In the genomic region with DNA sequence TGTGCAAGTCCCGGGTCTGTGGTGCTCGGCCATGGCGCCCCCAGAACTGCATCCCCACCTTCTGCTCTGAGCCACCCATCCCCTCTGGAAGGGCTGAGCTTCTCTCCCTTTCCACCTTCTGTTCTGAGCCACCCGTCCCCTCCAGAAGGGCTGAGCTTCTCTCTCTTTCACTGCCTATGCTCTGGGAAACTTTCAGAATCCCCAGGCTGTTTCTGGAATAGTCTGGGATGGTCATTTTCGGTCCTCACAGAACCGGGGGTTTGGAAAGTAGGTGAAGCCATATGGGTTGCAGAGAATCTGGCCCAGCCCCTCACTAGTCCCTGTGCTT, we compare ENCODE assay signal across 11 cellular contexts. TPM values are rescaled to one million over a fixed set of nuclear protein-coding genes. Genes with fewer than 3 reads are reported as not detected.
DNase-seq lines count a peak whose midpoint lies in the region; ATAC-seq and TF ChIP-seq lines count a peak whose summit lies in the region.
"Had no signal": no experiment of that assay in that cellular context is flagged by ENCODE, and none has a peak within 500 bp of the region (broad histone marks: within the 10 kb centered on the region; RNA-seq: fewer than 3 reads in every experiment).

No MANE protein-coding gene starts in this region.

- DNase-seq in activated T-cell treated with anti-CD3 and anti-CD28 coated beads, Interleukin-2, amount 50 U/mL, for 24 hours = no peak
- no peak for DNase-seq in activated T-cell treated with anti-CD3 and anti-CD28 coated beads, Interleukin-2, amount 50 U/mL, for 1 hour
- DNase-seq in activated CD4-positive, alpha-beta memory T cell treated with anti-CD3 and anti-CD28 coated beads for 36 hours = no peak
- no peak for DNase-seq in left lung
- DNase-seq in stomach = no peak
- DNase-seq in caudate nucleus (lab: John Stamatoyannopoulos, UW) = no peak
- DNase-seq in H7 = no peak
- DNase-seq: NCI-H2029 treated with DMSO at 0.1 percent for 48 hours had no signal

- H3K9me3 Mint-ChIP-seq in activated T-cell treated with anti-CD3 and anti-CD28 coated beads, Interleukin-2, amount 50 U/mL, for 24 hours = no peaks in the 10 kb centered on the region
- no peaks in the 10 kb centered on the region for H3K9me3 Mint-ChIP-seq in activated CD4-positive, alpha-beta memory T cell treated with anti-CD3 and anti-CD28 coated beads for 36 hours

- CTCF ChIA-PET in activated CD4-positive, alpha-beta memory T cell treated with anti-CD3 and anti-CD28 coated beads for 36 hours (lab: Charles Lee) = interaction anchor here (0.9 to 4.0 kb wide), 4 partner anchors 10 to 299 kb away, joined by 3 to 31 read pairs (median 6); partner anchors contain the start of gene PEX26

- 63 to 81% (median 70%) methylated on average over 6 of the region's 6 CpGs for WGBS in stomach, 5 donors

- peaks cover 87% of the 10 kb centered on the region for H3K4me1 Mint-ChIP-seq in activated T-cell treated with anti-CD3 and anti-CD28 coated beads, Interleukin-2, amount 50 U/mL, for 24 hours (ENCODE audit: low read depth)
- H3K4me1 Mint-ChIP-seq in activated CD4-positive, alpha-beta memory T cell treated with anti-CD3 and anti-CD28 coated beads for 36 hours (ENCODE audit: low read depth) = peaks cover 77% of the 10 kb centered on the region

- intact Hi-C loops in activated CD4-positive, alpha-beta memory T cell treated with anti-CD3 and anti-CD28 coated beads for 36 hours (cut with micrococcal nuclease) = loop anchor here (1.0 to 10.0 kb wide), 4 partner anchors 10 to 693 kb away; partner anchors contain the start of genes IL17RA and PEX26
- intact Hi-C loops in left lung (cut with DNase I) = loop anchor here in 1 of 2 donors (10.0 kb wide), 1 partner anchor 133 kb away; no protein-coding TSS in a partner anchor
- intact Hi-C loops in stomach (cut with DNase I; ENCODE audit: low total_unique reads) = no loop called here

- H3K27ac ChIP-seq in left lung (peak overlapping the region; percentile 81 to 97), stomach (peak overlapping the region; percentile 37 to 85 (median 66)), caudate nucleus (ENCODE audit: low read depth, low read length) (no peak overlapping the region)

- ATAC-seq in left lung = no peak
- ATAC-seq in GM18868 (IDR thresholded peaks at IDR 0.05; ENCODE audit: unreplicated experiment) = no peak
- ATAC-seq: body of pancreas, sciatic nerve had no signal

- peaks cover 3% of the 10 kb centered on the region for H3K36me3 Mint-ChIP-seq in activated T-cell treated with anti-CD3 and anti-CD28 coated beads, Interleukin-2, amount 50 U/mL, for 24 hours (ENCODE audit: low read depth)
- peaks cover 1% of the 10 kb centered on the region for H3K36me3 Mint-ChIP-seq in activated CD4-positive, alpha-beta memory T cell treated with anti-CD3 and anti-CD28 coated beads for 36 hours

- H3K27me3 Mint-ChIP-seq in activated T-cell treated with anti-CD3 and anti-CD28 coated beads, Interleukin-2, amount 50 U/mL, for 24 hours = no peaks in the 10 kb centered on the region
- peaks cover 3% of the 10 kb centered on the region for H3K27me3 Mint-ChIP-seq in activated CD4-positive, alpha-beta memory T cell treated with anti-CD3 and anti-CD28 coated beads for 36 hours

- POLR2A ChIA-PET in activated CD4-positive, alpha-beta memory T cell treated with anti-CD3 and anti-CD28 coated beads for 36 hours (lab: Charles Lee) = no interaction called here

- no peak for TF ChIP-seq EP300 in stomach (IDR thresholded peaks at IDR 0.05)

- no peak for TF ChIP-seq POLR2A in stomach (IDR thresholded peaks at IDR 0.05)

- no peaks in the 10 kb centered on the region for H3K27me3 ChIP-seq in left lung
- H3K27me3 ChIP-seq in stomach = peaks cover 0 to 8% (median 0%) of the 10 kb centered on the region in 3 donors
- H3K27me3 ChIP-seq in H7 (ENCODE audit: control insufficient read depth, insufficient read depth, low read length) = peaks cover 3% of the 10 kb centered on the region; the same call in 1 of the 2 replicates
- H3K27me3 ChIP-seq: body of pancreas had no signal

- H3K27ac Mint-ChIP-seq in activated T-cell treated with anti-CD3 and anti-CD28 coated beads, Interleukin-2, amount 50 U/mL, for 24 hours = peak overlapping the region; percentile 97
- H3K27ac Mint-ChIP-seq in activated CD4-positive, alpha-beta memory T cell treated with anti-CD3 and anti-CD28 coated beads for 36 hours = peak overlapping the region; percentile 97

- H3K4me1 ChIP-seq in left lung = peaks cover 17 to 87% of the 10 kb centered on the region in 2 donors
- peaks cover 23 to 59% (median 39%) of the 10 kb centered on the region in 4 donors for H3K4me1 ChIP-seq in stomach

- no peak for TF ChIP-seq CTCF in left lung (IDR thresholded peaks at IDR 0.05)
- no peak for TF ChIP-seq CTCF in stomach (IDR thresholded peaks at IDR 0.05)

- H3K4me3 Mint-ChIP-seq in activated T-cell treated with anti-CD3 and anti-CD28 coated beads, Interleukin-2, amount 50 U/mL, for 24 hours = peak overlapping the region; percentile 83
- H3K4me3 Mint-ChIP-seq in activated CD4-positive, alpha-beta memory T cell treated with anti-CD3 and anti-CD28 coated beads for 36 hours = peak overlapping the region; percentile 87

- H3K9me3 ChIP-seq in left lung = no peaks in the 10 kb centered on the region
- no peaks in the 10 kb centered on the region for H3K9me3 ChIP-seq in stomach
- H3K9me3 ChIP-seq: body of pancreas had no signal

- H3K4me3 ChIP-seq in left lung (peak overlapping the region in 1 of 2 donors; percentile 44), stomach (peak overlapping the region; percentile 20 to 38 (median 34)), H7 (ENCODE audit: insufficient read depth, low read depth, low read length) (no peak overlapping the region)
- H3K4me3 ChIP-seq: body of pancreas had no signal

- H3K36me3 ChIP-seq in left lung = no peaks in the 10 kb centered on the region
- H3K36me3 ChIP-seq in stomach = no peaks in the 10 kb centered on the region
- no peaks in the 10 kb centered on the region for H3K36me3 ChIP-seq in H7 (replicated peaks; ENCODE audit: control insufficient read depth, insufficient read depth, low read length)

RNA-seq across cellular contexts. Expression of gene BID, which starts 3.4 kb away (rescaled TPM):
- total RNA-seq in activated CD4-positive, alpha-beta memory T cell treated with anti-CD3 and anti-CD28 coated beads for 36 hours = 10 to 100 TPM; 22.3 to 24.7 TPM
- total RNA-seq in left lung = 10 to 100 TPM; 26.6 to 33.5 TPM
- 10 to 100 TPM in 4 of 5 donors, 1 to 10 TPM in 1; 1.2 to 50.9 (median 24.0) TPM for total RNA-seq in stomach
- polyA plus RNA-seq in stomach = 10 to 100 TPM; 15.2 to 24.4 (median 15.3) TPM
- 36.2 and 52.6 TPM in 2 replicates for total RNA-seq in H7 (2014; rRNA removed; shearing (Covaris generic))
